8 cellular contexts compared by ENCODE assay signal in genomic region chr19:18292810-18293641, GRCh38. TPM values are rescaled to one million over a fixed set of nuclear protein-coding genes. Genes with fewer than 3 reads are reported as not detected.
DNase-seq lines count a peak whose midpoint lies in the region; ATAC-seq and TF ChIP-seq lines count a peak whose summit lies in the region.

No MANE protein-coding gene starts in this region.

- H3K36me3 Mint-ChIP-seq in T-cell, result no peaks in the 10 kb centered on the region

- H3K27me3 Mint-ChIP-seq in T-cell, result no peaks in the 10 kb centered on the region

- DNase-seq in Caki2 (ENCODE audit: low read depth) (peak; percentile 91), HuH-7 (ENCODE audit: low spot score) (peak; percentile 82), T-cell (peak in 3 of 34 experiments; percentile 40 to 47 (median 41)), dermis blood vessel endothelial cell (peak; percentile 54), left lung (peak; percentile 91), GOT3 (lab: John Stamatoyannopoulos, UW) (no peak), DMS79 (lab: John Stamatoyannopoulos, UW) (no peak)
- peak; percentile 29 for DNase-seq in stimulated activated CD4-positive, alpha-beta T cell treated with anti-CD3 and anti-CD28 coated beads, Interleukin-4, amount 100 ng/mL, for 1 hour

- H3K9me3 ChIP-seq in left lung, result no peaks in the 10 kb centered on the region

- intact Hi-C loops in left lung (cut with DNase I), result no loop called here

- H3K4me3 Mint-ChIP-seq in T-cell, result peak overlapping the region; percentile 86 to 89 (median 89)

- no peaks in the 10 kb centered on the region for H3K9me3 Mint-ChIP-seq in T-cell

- in situ Hi-C loops in Caki2 (cut with HindIII; ENCODE audit: low pct_unique_long_range_greater_than_20kb, low sequenced_read_pairs), result no loop called here

- no peak for ATAC-seq in T-cell (replicated peaks in 1 of 4)
- ATAC-seq in left lung, result peak; percentile 67

- no peak for TF ChIP-seq CTCF in left lung (IDR thresholded peaks at IDR 0.05)

- H3K36me3 ChIP-seq in left lung, result no peaks in the 10 kb centered on the region

- H3K27ac ChIP-seq in left lung, result peak overlapping the region; percentile 98 to 100

- peaks cover 47 to 69% (median 55%) of the 10 kb centered on the region in 3 donors for H3K4me1 Mint-ChIP-seq in T-cell

- peak overlapping the region; percentile 91 to 96 for H3K27ac Mint-ChIP-seq in T-cell

- CTCF ChIA-PET in T-cell (lab: Charles Lee), result interaction anchor here in 1 of 2 donors (0.7 to 2.4 kb wide), 4 partner anchors 12 to 181 kb away, joined by 3 to 15 read pairs (median 5); partner anchors contain the start of gene JUND

- H3K4me3 ChIP-seq in left lung, result peak overlapping the region; percentile 53 to 74

- H3K27me3 ChIP-seq in left lung, result no peaks in the 10 kb centered on the region

- peaks cover 10 to 33% of the 10 kb centered on the region in 2 donors for H3K4me1 ChIP-seq in left lung

- POLR2A ChIA-PET in T-cell (lab: Charles Lee), result interaction anchor here (0.6 to 4.5 kb wide), 7 partner anchors 11 to 26 kb away, joined by 3 to 95 read pairs (median 6); partner anchors contain the start of gene JUND (in 2 of the 2)

RNA-seq across cellular contexts. Expression of gene JUND, which starts 11.6 kb away (rescaled TPM):
- 115 and 120 TPM in 2 replicates for total RNA-seq in Caki2 (2014; rRNA removed; shearing (Covaris generic); ENCODE audit: low replicate concordance)
- total RNA-seq in T-cell (1,000 to 10,000 TPM in 1 of 5 donors, 100 to 1,000 TPM in 4; 247 to 1,161 (median 272) TPM), dermis blood vessel endothelial cell (122 and 173 TPM in 2 replicates), left lung (100 to 1,000 TPM; 179 to 232 TPM)

RNA-seq across cellular contexts. Expression of gene IQCN, which starts 18.8 kb away (rescaled TPM):
- total RNA-seq in Caki2 (2014; rRNA removed; shearing (Covaris generic); ENCODE audit: low replicate concordance), result not detected in 2 replicates
- total RNA-seq in T-cell (10 to 100 TPM in 2 of 5 donors, 1 to 10 TPM in 3; 4.1 to 42.8 (median 6.3) TPM), dermis blood vessel endothelial cell (under 0.01 and 0.17 TPM in 2 replicates), left lung (1 to 10 TPM; 3.0 to 5.8 TPM)

RNA-seq across cellular contexts. Expression of gene LSM4, which starts 29.9 kb away (rescaled TPM):
- 828 and 869 TPM in 2 replicates for total RNA-seq in Caki2 (2014; rRNA removed; shearing (Covaris generic); ENCODE audit: low replicate concordance)
- total RNA-seq in T-cell (10 to 100 TPM; 58.5 to 82.7 (median 69.1) TPM), dermis blood vessel endothelial cell (88.5 and 185 TPM in 2 replicates), left lung (100 to 1,000 TPM in 1 of 2 donors, 10 to 100 TPM in 1; 87.8 to 121 TPM)

RNA-seq across cellular contexts. Expression of gene PGPEP1, which starts 47.4 kb away (rescaled TPM):
- 15.4 and 17.8 TPM in 2 replicates for total RNA-seq in Caki2 (2014; rRNA removed; shearing (Covaris generic); ENCODE audit: low replicate concordance)
- total RNA-seq in T-cell, result 10 to 100 TPM; 35.7 to 52.6 (median 45.1) TPM
- 28.2 and 29.6 TPM in 2 replicates for total RNA-seq in dermis blood vessel endothelial cell
- 10 to 100 TPM; 36.7 to 39.5 TPM for total RNA-seq in left lung

Comparison
In these comparisons a context has a peak if more than half of its experiments do, and no peak if none do; other contexts are left out.
1. DNase-seq: peak in Caki2 (single experiment), HuH-7 (single experiment), dermis blood vessel endothelial cell (single experiment), left lung (2 of 2) and stimulated activated CD4-positive, alpha-beta T cell treated with anti-CD3 and anti-CD28 coated beads, Interleukin-4, amount 100 ng/mL, for 1 hour (single experiment); none in GOT3 (single experiment) and DMS79 (single experiment).